ENCODE assay signal across 1 cellular context in genomic region chr1:75643460-75643859, GRCh38.
A peak's percentile ranks its signal among the peaks of the same experiment; 100 is the strongest.
TF ChIP-seq lines count a peak whose summit lies in the region.

No MANE protein-coding gene starts in this region.

TF ChIP-seq in SK-N-SH treated with all-trans-retinoic acid at 6 μM for 48 hours, 23 proteins besides CTCF, POLR2A, EP300 and RAD21 (continued from another document):
- TF ChIP-seq CREB5 (CRISPR knock-in tag; IDR thresholded peaks at IDR 0.05; ENCODE audit: low read depth) (no peak), TSHZ2 (CRISPR knock-in tag; IDR thresholded peaks at IDR 0.05) (no peak), ZFP3 (CRISPR knock-in tag; IDR thresholded peaks at IDR 0.05) (peak; percentile 66; the same call in 1 of the 2 replicates), ISL1 (CRISPR knock-in tag; IDR thresholded peaks at IDR 0.05) (peak; percentile 60)
